10 cellular contexts compared by ENCODE assay signal in genomic region chrX:54452920-54453319, GRCh38. TPM values are rescaled to one million over a fixed set of nuclear protein-coding genes. Genes with fewer than 3 reads are reported as not detected.
DNase-seq lines count a peak whose midpoint lies in the region; ATAC-seq, FAIRE-seq and TF ChIP-seq lines count a peak whose summit lies in the region.
"Had no signal": no experiment of that assay in that cellular context is flagged by ENCODE, and none has a peak within 500 bp of the region (broad histone marks: within the 10 kb centered on the region; RNA-seq: fewer than 3 reads in every experiment).

No MANE protein-coding gene starts in this region.

- TF ChIP-seq RAD21 in IMR-90 (IDR thresholded peaks at IDR 0.05; ENCODE audit: low read length): peak; percentile 37

- no peak overlapping the region for H2BK120ac ChIP-seq in IMR-90 (ENCODE audit: low read depth, low read length)

- H4K20me1 ChIP-seq in IMR-90 (ENCODE audit: insufficient read depth, low read length): no peaks in the 10 kb centered on the region

- H3K36me3 ChIP-seq in IMR-90 (ENCODE audit: control insufficient read depth, insufficient read depth, low read length) (peaks cover 17% of the 10 kb centered on the region), kidney epithelial cell (ENCODE audit: control insufficient read depth, insufficient read depth, low read length) (peaks cover 1% of the 10 kb centered on the region), kidney (ENCODE audit: control insufficient read depth in 1 of 2, insufficient read depth in 2 of 2, low read length in 2 of 2) (no peaks in the 10 kb centered on the region)

- DNase-seq in D341Med (ENCODE audit: low spot score): peak; percentile 67
- DNase-seq in IMR-90: peak; percentile 8
- DNase-seq in activated CD8-positive, alpha-beta T cell treated with anti-CD3 and anti-CD28 coated beads for 36 hours: peak; percentile 4
- no peak for DNase-seq in kidney epithelial cell (ENCODE audit: low read depth)
- DNase-seq in NCI-H345 treated with DMSO at 0.1 percent for 48 hours (lab: John Stamatoyannopoulos, UW; ENCODE audit: unreplicated experiment): no peak
- no peak for DNase-seq in ureter (ENCODE audit: low spot score)
- no peak for DNase-seq in kidney
- DNase-seq: central memory CD4-positive, alpha-beta T cell had no signal

- H3K36me3 Mint-ChIP-seq in activated CD8-positive, alpha-beta T cell treated with anti-CD3 and anti-CD28 coated beads for 36 hours (ENCODE audit: low read depth): no peaks in the 10 kb centered on the region

- H3K27me3 ChIP-seq in IMR-90 (ENCODE audit: control insufficient read depth, insufficient read depth, low read length): no peaks in the 10 kb centered on the region
- no peaks in the 10 kb centered on the region for H3K27me3 ChIP-seq in kidney epithelial cell (ENCODE audit: control insufficient read depth, insufficient read depth, low read length)

- no peak for TF ChIP-seq POLR2A in IMR-90 (IDR thresholded peaks at IDR 0.05; ENCODE audit: low read depth, low read length)

- no peak overlapping the region for H2BK20ac ChIP-seq in IMR-90 (ENCODE audit: low read depth, low read length)

- H4K91ac ChIP-seq in IMR-90 (ENCODE audit: insufficient read depth, low read depth, low read length): no peak overlapping the region

- H3K4me1 Mint-ChIP-seq in activated CD8-positive, alpha-beta T cell treated with anti-CD3 and anti-CD28 coated beads for 36 hours (ENCODE audit: low read depth): no peaks in the 10 kb centered on the region

- H2AFZ ChIP-seq in IMR-90 (replicated peaks; ENCODE audit: low read length, poor library complexity): no peak overlapping the region

- CTCF ChIA-PET in IMR-90 (lab: Yijun Ruan, JAX): interaction anchor here (0.6 kb wide), 1 partner anchor 115 kb away, joined by 3 read pairs; no protein-coding TSS in a partner anchor
- CTCF ChIA-PET in activated CD8-positive, alpha-beta T cell treated with anti-CD3 and anti-CD28 coated beads for 36 hours (lab: Charles Lee): no interaction called here

- BruUV-seq in IMR-90 (replicated peaks; lab: Mats Ljungman, UMichigan): no TSS peak

- H3K14ac ChIP-seq in IMR-90 (replicated peaks; ENCODE audit: low read depth, low read length): no peak overlapping the region

- no peak overlapping the region for H3K56ac ChIP-seq in IMR-90 (ENCODE audit: extremely low read depth, insufficient read depth, low read length)

- H3K9me3 ChIP-seq in IMR-90 (ENCODE audit: control insufficient read depth, insufficient read depth, low read length) (no peaks in the 10 kb centered on the region), kidney (ENCODE audit: control insufficient read depth in 1 of 2, low read length in 2 of 2) (no peaks in the 10 kb centered on the region)

- no peak overlapping the region for H3K4me3 Mint-ChIP-seq in activated CD8-positive, alpha-beta T cell treated with anti-CD3 and anti-CD28 coated beads for 36 hours

- POLR2A ChIA-PET in IMR-90 (lab: Charles Lee; ENCODE audit: unreplicated experiment): no interaction called here
- POLR2A ChIA-PET in activated CD8-positive, alpha-beta T cell treated with anti-CD3 and anti-CD28 coated beads for 36 hours (lab: Charles Lee): no interaction called here

- ATAC-seq in IMR-90 (ENCODE audit: low read depth) (peak; percentile 27; the same call in 1 of the 2 replicates), GM21447 (IDR thresholded peaks at IDR 0.05; ENCODE audit: unreplicated experiment) (no peak)
- ATAC-seq in activated CD8-positive, alpha-beta T cell treated with anti-CD3 and anti-CD28 coated beads for 36 hours: peak; percentile 30

- H2AK5ac ChIP-seq in IMR-90 (ENCODE audit: low read depth, low read length): no peak overlapping the region

- H3K27me3 Mint-ChIP-seq in activated CD8-positive, alpha-beta T cell treated with anti-CD3 and anti-CD28 coated beads for 36 hours: no peaks in the 10 kb centered on the region

- no peak overlapping the region for H4K8ac ChIP-seq in IMR-90 (ENCODE audit: low read depth in 2 of 2, low read length in 2 of 2)

- H3K9ac ChIP-seq in IMR-90 (ENCODE audit: low read depth, low read length) (no peak overlapping the region), kidney (ENCODE audit: low read length in 2 of 2) (no peak overlapping the region)

- FAIRE-seq in kidney (lab: Jason Lieb, UNC): no peak

- dilution Hi-C loops in IMR-90 (cut with HindIII; ENCODE audit: low sequenced_read_pairs, unreplicated experiment): no loop called here

- no peak overlapping the region for H2BK5ac ChIP-seq in IMR-90 (ENCODE audit: low read depth, low read length, poor library complexity, severe bottlenecking)

- H2BK15ac ChIP-seq in IMR-90 (ENCODE audit: low read depth, low read length): no peak overlapping the region

- H3K79me1 ChIP-seq in IMR-90 (ENCODE audit: low read depth in 1 of 2, low read length in 2 of 2): no peaks in the 10 kb centered on the region

- 0% methylated on average over 1 of the region's 2 CpGs; no CpG with 5 or more reads in 1 of the 2 experiments for WGBS in IMR-90 (ENCODE audit: extremely low coverage in 2 of 2, insufficient read length in 1 of 2), 2 experiments

- intact Hi-C loops in IMR-90 (cut with micrococcal nuclease) (no loop called here), kidney (cut with DNase I) (no loop called here)
- intact Hi-C loops in activated CD8-positive, alpha-beta T cell treated with anti-CD3 and anti-CD28 coated beads for 36 hours (cut with micrococcal nuclease): no loop called here

- in situ Hi-C loops in IMR-90 (cut with MboI; ENCODE audit: low sequenced_read_pairs): no loop called here

- no peaks in the 10 kb centered on the region for H3K9me3 Mint-ChIP-seq in activated CD8-positive, alpha-beta T cell treated with anti-CD3 and anti-CD28 coated beads for 36 hours

- no peak overlapping the region for H3K27ac ChIP-seq in IMR-90 (ENCODE audit: insufficient read depth, low read length)
- H3K27ac ChIP-seq in kidney (ENCODE audit: low read depth in 2 of 2, low read length in 2 of 2): no peak overlapping the region
- H3K27ac ChIP-seq: RWPE1 had no signal

- no peak overlapping the region for H3K27ac Mint-ChIP-seq in activated CD8-positive, alpha-beta T cell treated with anti-CD3 and anti-CD28 coated beads for 36 hours

- no peaks in the 10 kb centered on the region for H3K9me1 ChIP-seq in IMR-90 (ENCODE audit: insufficient read depth, low read length)

- no peak overlapping the region for H2AK9ac ChIP-seq in IMR-90 (replicated peaks; ENCODE audit: low read depth, low read length, poor library complexity)

- no peak overlapping the region for H3K4me2 ChIP-seq in IMR-90 (ENCODE audit: low read depth, low read length)

- no peak overlapping the region for H3K23ac ChIP-seq in IMR-90 (ENCODE audit: low read depth, low read length)

- H3K4ac ChIP-seq in IMR-90 (ENCODE audit: low read depth, low read length): no peak overlapping the region

- H3K4me1 ChIP-seq in IMR-90 (ENCODE audit: control insufficient read depth, insufficient read depth, low read length) (no peaks in the 10 kb centered on the region), kidney (ENCODE audit: control insufficient read depth in 1 of 2, insufficient read depth in 1 of 2, low read depth in 1 of 2, low read length in 2 of 2) (no peaks in the 10 kb centered on the region)

- peak; percentile 35 for TF ChIP-seq CTCF in IMR-90 (conservative IDR thresholded peaks at IDR 0.05; ENCODE audit: low read depth, low read length)
- no peak for TF ChIP-seq CTCF in activated CD8-positive, alpha-beta T cell treated with anti-CD3 and anti-CD28 coated beads for 36 hours (IDR thresholded peaks at IDR 0.05)
- TF ChIP-seq CTCF in kidney epithelial cell (IDR thresholded peaks at IDR 0.05; ENCODE audit: insufficient read depth, low read length, poor library complexity, severe bottlenecking): peak; percentile 32
- TF ChIP-seq CTCF in kidney (IDR thresholded peaks at IDR 0.05; ENCODE audit: borderline replicate concordance, extremely low read depth, insufficient read depth): no peak

- no peak overlapping the region for H4K5ac ChIP-seq in IMR-90 (ENCODE audit: low read depth, low read length)

- no peak overlapping the region for H3K18ac ChIP-seq in IMR-90 (ENCODE audit: low read depth, low read length)

- H3K4me3 ChIP-seq in IMR-90 (ENCODE audit: insufficient read depth, low read depth, low read length) (no peak overlapping the region), kidney epithelial cell (ENCODE audit: low read depth, low read length) (no peak overlapping the region), kidney (ENCODE audit: low read length in 2 of 2) (no peak overlapping the region)

TF ChIP-seq in IMR-90, 13 proteins besides CTCF, POLR2A, EP300 and RAD21:
- TF ChIP-seq RFX5 (IDR thresholded peaks at IDR 0.05; ENCODE audit: low read depth, low read length) (no peak), MAFK (IDR thresholded peaks at IDR 0.05; ENCODE audit: low read depth, low read length) (no peak), FOS (IDR thresholded peaks at IDR 0.05; ENCODE audit: low read depth, low read length) (no peak), BHLHE40 (IDR thresholded peaks at IDR 0.05; ENCODE audit: low read depth, low read length) (no peak), RCOR1 (IDR thresholded peaks at IDR 0.05; ENCODE audit: insufficient replicate concordance, low read length) (no peak), SMC3 (IDR thresholded peaks at IDR 0.05; ENCODE audit: low read depth, low read length) (0 out of 2 replicates have a peak, but pooled peaks have one; percentile 6)
TF ChIP-seq in IMR-90: peak in this region for 1.

RNA-seq across cellular contexts. Expression of gene TSR2, which starts 12.7 kb away (rescaled TPM):
- total RNA-seq in IMR-90 (2012; rRNA removed) (8.8 and 14.4 TPM in 2 replicates), kidney epithelial cell (11.3 and 11.4 TPM in 2 replicates), ureter (42.4 TPM), kidney (48.0 TPM)
- polyA plus RNA-seq in IMR-90 (2012; rRNA removed) (20.4 and 22.1 TPM in 2 replicates), kidney (ENCODE audit: insufficient read depth, low read depth, low replicate concordance) (70.2 TPM)
- 12.5 and 20.2 TPM in 2 replicates for polyA plus RNA-seq in IMR-90 (2012; cell fraction: cytosol; rRNA removed)
- 4.4 and 10.8 TPM in 2 replicates for polyA plus RNA-seq in IMR-90 (2012; cell fraction: nucleus; rRNA removed; ENCODE audit: low replicate concordance)
- 10 to 100 TPM; 31.2 to 32.5 TPM for total RNA-seq in activated CD8-positive, alpha-beta T cell treated with anti-CD3 and anti-CD28 coated beads for 36 hours

RNA-seq across cellular contexts. Expression of gene FGD1, which starts 43.1 kb away (rescaled TPM):
- 2.0 and 2.5 TPM in 2 replicates for total RNA-seq in IMR-90 (2012; rRNA removed)
- 11.7 and 12.3 TPM in 2 replicates for polyA plus RNA-seq in IMR-90 (2012; rRNA removed)
- 8.4 and 12.6 TPM in 2 replicates for polyA plus RNA-seq in IMR-90 (2012; cell fraction: cytosol; rRNA removed)
- polyA plus RNA-seq in IMR-90 (2012; cell fraction: nucleus; rRNA removed; ENCODE audit: low replicate concordance): 13.7 and 21.9 TPM in 2 replicates
- under 1 TPM; 0.07 TPM for total RNA-seq in activated CD8-positive, alpha-beta T cell treated with anti-CD3 and anti-CD28 coated beads for 36 hours
- total RNA-seq in kidney epithelial cell: 11.8 and 13.0 TPM in 2 replicates
- total RNA-seq in ureter: 3.3 TPM
- 4.7 TPM for total RNA-seq in kidney
- polyA plus RNA-seq in kidney (ENCODE audit: insufficient read depth, low read depth, low replicate concordance): 2.7 TPM

Comparison
In these comparisons a context has a peak if more than half of its experiments do, and no peak if none do; other contexts are left out.
1. DNase-seq: peak in D341Med (single experiment), IMR-90 (single experiment) and activated CD8-positive, alpha-beta T cell treated with anti-CD3 and anti-CD28 coated beads for 36 hours (single experiment); none in kidney epithelial cell (single experiment), NCI-H345 treated with DMSO at 0.1 percent for 48 hours (single experiment), ureter (single experiment) and kidney (single experiment).
2. CTCF ChIP-seq: peak in IMR-90 (single experiment) and kidney epithelial cell (single experiment); none in activated CD8-positive, alpha-beta T cell treated with anti-CD3 and anti-CD28 coated beads for 36 hours (single experiment) and kidney (single experiment).